ENCODE assay signal across 35 cellular contexts in genomic region chr11:101262258-101262657, GRCh38.
"Had no signal": no experiment of that assay in that cellular context is flagged by ENCODE, and none has a peak within 500 bp of the region (broad histone marks: within the 10 kb centered on the region; RNA-seq: fewer than 3 reads in every experiment).

No MANE protein-coding gene starts in this region.

- DNase-seq: Karpas-422, Kasumi-1, MG63, MM.1S, MV-4-11, NCI-H1048, NCI-H1092, NCI-H1092 treated with DMSO at 0.1 percent for 48 hours, NCI-H1105, NCI-H1105 treated with DMSO at 0.1 percent for 48 hours, NCI-H1417, NCI-H1417 treated with DMSO at 0.1 percent for 48 hours, NCI-H1436, NCI-H1436 treated with DMSO at 0.1 percent for 48 hours, NCI-H146, NCI-H1694, NCI-H1694 treated with DMSO at 0.1 percent for 48 hours, NCI-H187, NCI-H187 treated with DMSO at 0.1 percent for 48 hours, NCI-H1930, NCI-H2029, NCI-H2029 treated with DMSO at 0.1 percent for 48 hours, NCI-H2081, NCI-H2081 treated with DMSO at 0.1 percent for 48 hours, NCI-H2107, NCI-H2171, NCI-H2227 treated with DMSO at 0.1 percent for 48 hours, NCI-H226, NCI-H345, NCI-H446, NCI-H446 treated with DMSO at 0.1 percent for 48 hours, NCI-H510A, NCI-H510A treated with DMSO at 0.1 percent for 48 hours, NCI-H524 had no signal

- H3K4me3 ChIP-seq: MG63 had no signal

- H3K27me3 ChIP-seq: MG63 had no signal

- H3K27ac ChIP-seq: KMS-11 had no signal

- H3K36me3 ChIP-seq: MG63 had no signal

- H3K9me3 ChIP-seq: MG63 had no signal
